ENCODE assay signal across 1 cellular context in the genomic region with DNA sequence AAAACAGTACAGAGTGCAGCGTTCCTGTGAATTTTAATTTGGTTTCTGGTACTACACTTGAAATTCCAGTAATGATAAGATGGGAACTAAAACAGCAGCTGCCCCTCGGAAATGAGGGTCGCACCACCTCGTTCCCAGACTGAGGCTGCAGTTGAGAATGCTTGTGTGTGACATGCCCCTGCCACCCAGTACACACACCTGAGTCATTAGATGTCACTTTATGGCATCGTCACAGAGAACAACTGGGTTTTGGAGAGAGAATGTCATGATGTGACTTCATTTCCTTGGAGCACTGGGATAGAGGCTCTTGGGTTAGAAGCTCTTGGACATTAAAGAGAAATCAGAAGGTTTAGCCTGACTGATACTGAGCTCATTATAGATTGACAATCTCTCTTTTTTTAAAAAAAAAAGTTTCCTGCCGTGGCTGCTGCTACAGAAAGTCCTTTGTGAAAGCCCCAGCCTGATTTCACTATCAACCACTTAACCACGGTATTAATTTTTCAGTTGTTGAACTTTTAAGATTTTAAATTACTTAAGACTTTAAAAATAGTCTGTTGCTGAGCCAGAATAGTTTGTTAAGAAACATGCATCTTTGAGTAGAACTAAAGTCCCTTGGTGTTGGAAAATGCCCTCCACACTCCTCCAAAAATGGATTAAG.
TF ChIP-seq lines count a peak whose summit lies in the region.

No MANE protein-coding gene starts in this region.

TF ChIP-seq in SK-N-SH, 30 proteins besides CTCF, POLR2A, EP300 and RAD21 (continued from another document):
- TF ChIP-seq, protein P1, sequence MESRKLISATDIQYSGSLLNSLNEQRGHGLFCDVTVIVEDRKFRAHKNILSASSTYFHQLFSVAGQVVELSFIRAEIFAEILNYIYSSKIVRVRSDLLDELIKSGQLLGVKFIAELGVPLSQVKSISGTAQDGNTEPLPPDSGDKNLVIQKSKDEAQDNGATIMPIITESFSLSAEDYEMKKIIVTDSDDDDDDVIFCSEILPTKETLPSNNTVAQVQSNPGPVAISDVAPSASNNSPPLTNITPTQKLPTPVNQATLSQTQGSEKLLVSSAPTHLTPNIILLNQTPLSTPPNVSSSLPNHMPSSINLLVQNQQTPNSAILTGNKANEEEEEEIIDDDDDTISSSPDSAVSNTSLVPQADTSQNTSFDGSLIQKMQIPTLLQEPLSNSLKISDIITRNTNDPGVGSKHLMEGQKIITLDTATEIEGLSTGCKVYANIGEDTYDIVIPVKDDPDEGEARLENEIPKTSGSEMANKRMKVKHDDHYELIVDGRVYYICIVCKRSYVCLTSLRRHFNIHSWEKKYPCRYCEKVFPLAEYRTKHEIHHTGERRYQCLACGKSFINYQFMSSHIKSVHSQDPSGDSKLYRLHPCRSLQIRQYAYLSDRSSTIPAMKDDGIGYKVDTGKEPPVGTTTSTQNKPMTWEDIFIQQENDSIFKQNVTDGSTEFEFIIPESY (IDR thresholded peaks at IDR 0.05; ENCODE audit: borderline replicate concordance, low read depth): no peak
- TF ChIP-seq MEF2A (IDR thresholded peaks at IDR 0.05; ENCODE audit: borderline replicate concordance, low read depth) (no peak), RXRA (IDR thresholded peaks at IDR 0.05; ENCODE audit: borderline replicate concordance, low read depth) (no peak), ELF1 (IDR thresholded peaks at IDR 0.05) (no peak), MXI1 (IDR thresholded peaks at IDR 0.05; ENCODE audit: low read depth, low read length) (no peak), SMC3 (IDR thresholded peaks at IDR 0.05; ENCODE audit: low read depth, low read length) (no peak), NRF1 (IDR thresholded peaks at IDR 0.05; ENCODE audit: low read depth, low read length) (no peak), TAF1 (IDR thresholded peaks at IDR 0.05; ENCODE audit: borderline replicate concordance, low read depth, low read length) (no peak)
- TF ChIP-seq, protein P2, sequence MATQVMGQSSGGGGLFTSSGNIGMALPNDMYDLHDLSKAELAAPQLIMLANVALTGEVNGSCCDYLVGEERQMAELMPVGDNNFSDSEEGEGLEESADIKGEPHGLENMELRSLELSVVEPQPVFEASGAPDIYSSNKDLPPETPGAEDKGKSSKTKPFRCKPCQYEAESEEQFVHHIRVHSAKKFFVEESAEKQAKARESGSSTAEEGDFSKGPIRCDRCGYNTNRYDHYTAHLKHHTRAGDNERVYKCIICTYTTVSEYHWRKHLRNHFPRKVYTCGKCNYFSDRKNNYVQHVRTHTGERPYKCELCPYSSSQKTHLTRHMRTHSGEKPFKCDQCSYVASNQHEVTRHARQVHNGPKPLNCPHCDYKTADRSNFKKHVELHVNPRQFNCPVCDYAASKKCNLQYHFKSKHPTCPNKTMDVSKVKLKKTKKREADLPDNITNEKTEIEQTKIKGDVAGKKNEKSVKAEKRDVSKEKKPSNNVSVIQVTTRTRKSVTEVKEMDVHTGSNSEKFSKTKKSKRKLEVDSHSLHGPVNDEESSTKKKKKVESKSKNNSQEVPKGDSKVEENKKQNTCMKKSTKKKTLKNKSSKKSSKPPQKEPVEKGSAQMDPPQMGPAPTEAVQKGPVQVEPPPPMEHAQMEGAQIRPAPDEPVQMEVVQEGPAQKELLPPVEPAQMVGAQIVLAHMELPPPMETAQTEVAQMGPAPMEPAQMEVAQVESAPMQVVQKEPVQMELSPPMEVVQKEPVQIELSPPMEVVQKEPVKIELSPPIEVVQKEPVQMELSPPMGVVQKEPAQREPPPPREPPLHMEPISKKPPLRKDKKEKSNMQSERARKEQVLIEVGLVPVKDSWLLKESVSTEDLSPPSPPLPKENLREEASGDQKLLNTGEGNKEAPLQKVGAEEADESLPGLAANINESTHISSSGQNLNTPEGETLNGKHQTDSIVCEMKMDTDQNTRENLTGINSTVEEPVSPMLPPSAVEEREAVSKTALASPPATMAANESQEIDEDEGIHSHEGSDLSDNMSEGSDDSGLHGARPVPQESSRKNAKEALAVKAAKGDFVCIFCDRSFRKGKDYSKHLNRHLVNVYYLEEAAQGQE (IDR thresholded peaks at IDR 0.05; ENCODE audit: low read depth, low read length): no peak
- TF ChIP-seq, protein P3, sequence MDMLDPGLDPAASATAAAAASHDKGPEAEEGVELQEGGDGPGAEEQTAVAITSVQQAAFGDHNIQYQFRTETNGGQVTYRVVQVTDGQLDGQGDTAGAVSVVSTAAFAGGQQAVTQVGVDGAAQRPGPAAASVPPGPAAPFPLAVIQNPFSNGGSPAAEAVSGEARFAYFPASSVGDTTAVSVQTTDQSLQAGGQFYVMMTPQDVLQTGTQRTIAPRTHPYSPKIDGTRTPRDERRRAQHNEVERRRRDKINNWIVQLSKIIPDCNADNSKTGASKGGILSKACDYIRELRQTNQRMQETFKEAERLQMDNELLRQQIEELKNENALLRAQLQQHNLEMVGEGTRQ (IDR thresholded peaks at IDR 0.05; ENCODE audit: borderline replicate concordance, low read depth, low read length): no peak
TF ChIP-seq in SK-N-SH: peak in this region for 0.
